In the genomic region with DNA sequence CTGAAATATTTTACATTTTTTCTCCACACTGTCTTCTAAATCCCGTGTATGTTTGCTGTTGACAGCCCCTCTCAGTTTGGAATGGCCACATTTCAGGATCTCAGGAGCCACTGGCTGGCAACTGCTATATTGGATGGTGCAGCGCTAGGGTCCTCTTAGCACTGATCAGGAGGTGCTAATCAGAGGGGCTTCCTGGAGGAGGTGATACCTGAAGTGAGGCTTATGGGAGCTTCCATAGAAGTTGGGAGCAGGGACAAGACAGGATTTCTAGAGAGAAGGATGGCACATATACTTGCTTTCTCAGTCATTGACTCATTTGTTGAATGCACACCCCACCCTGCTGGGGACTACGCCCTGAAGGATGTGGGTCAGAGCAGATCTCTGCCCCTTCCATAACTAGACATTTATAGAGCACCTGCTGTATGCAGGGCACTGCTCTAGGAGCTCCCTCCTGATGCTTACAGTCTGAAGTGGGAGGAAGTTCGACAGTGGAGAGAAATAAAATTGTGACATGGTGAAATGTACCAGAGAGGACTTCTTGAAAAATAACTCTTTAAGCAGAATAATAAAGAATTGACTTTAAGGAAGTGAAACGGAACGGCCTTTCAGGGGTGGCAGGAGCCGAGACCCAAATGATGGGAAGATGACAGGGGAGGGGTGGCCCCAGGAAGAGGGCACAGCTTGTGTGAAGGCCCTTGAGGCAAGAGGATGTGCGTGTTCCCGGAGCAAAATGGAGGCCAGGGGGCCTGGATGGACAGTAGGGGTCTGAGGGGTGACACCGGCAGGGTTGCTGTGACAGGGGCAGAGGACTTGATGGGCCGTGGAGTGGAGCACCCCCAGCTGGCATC, we compare ENCODE assay signal across 17 cellular contexts. TPM values are rescaled to one million over a fixed set of nuclear protein-coding genes. Genes with fewer than 3 reads are reported as not detected.
DNase-seq lines count a peak whose midpoint lies in the region; ATAC-seq and TF ChIP-seq lines count a peak whose summit lies in the region.
"Had no signal": no experiment of that assay in that cellular context is flagged by ENCODE, and none has a peak within 500 bp of the region (broad histone marks: within the 10 kb centered on the region; RNA-seq: fewer than 3 reads in every experiment).

No MANE protein-coding gene starts in this region.

- no peaks in the 10 kb centered on the region for H3K9me3 Mint-ChIP-seq in endothelial cell (ENCODE audit: unreplicated experiment)
- H3K9me3 Mint-ChIP-seq: activated CD4-positive, alpha-beta T cell treated with anti-CD3 and anti-CD28 coated beads, Interleukin-2, amount 10 ng/mL, durations not matched to agents 7 days and 5 days; activated T-helper 2 cell treated with anti-CD3 and anti-CD28 coated beads, Interferon-gamma antibody, Interleukin-2, Interleukin-4, amounts not matched to agents 10 μg/mL and 5 μg/mL and 100 μg/mL, durations not matched to agents 14 hours and 24 hours and 36 hours had no signal

- DNase-seq in left ventricle myocardium superior: no peak
- no peak for DNase-seq in cardiac septum (ENCODE audit: low spot score)
- DNase-seq in NOMO-1 treated with DMSO at 0.1 percent for 48 hours (lab: John Stamatoyannopoulos, UW; ENCODE audit: unreplicated experiment): peak; percentile 88
- DNase-seq in endothelial cell (ENCODE audit: low spot score): no peak
- DNase-seq in spleen: no peak
- DNase-seq in hepatic stellate cell (ENCODE audit: low spot score): no peak
- DNase-seq: activated CD4-positive, alpha-beta T cell treated with anti-CD3 and anti-CD28 coated beads, Interleukin-2, amount 10 ng/mL, durations not matched to agents 7 days and 5 days; dorsolateral prefrontal cortex; NCI-H1105; NCI-H446; psoas muscle; T-helper 2 cell; transverse colon had no signal

- ATAC-seq in left ventricle myocardium superior (peak; percentile 32), GM18498 (IDR thresholded peaks at IDR 0.05; ENCODE audit: unreplicated experiment) (no peak), GM19463 (IDR thresholded peaks at IDR 0.05; ENCODE audit: unreplicated experiment) (no peak)
- ATAC-seq: psoas muscle had no signal

- H3K27me3 Mint-ChIP-seq in endothelial cell (ENCODE audit: unreplicated experiment): peaks cover 7% of the 10 kb centered on the region
- H3K27me3 Mint-ChIP-seq: activated CD4-positive, alpha-beta T cell treated with anti-CD3 and anti-CD28 coated beads, Interleukin-2, amount 10 ng/mL, durations not matched to agents 7 days and 5 days had no signal

- no peak for TF ChIP-seq POLR2A in spleen (IDR thresholded peaks at IDR 0.05)

- peaks cover 0 to 82% (median 23%) of the 10 kb centered on the region in 6 donors for H3K36me3 ChIP-seq in spleen

- no peaks in the 10 kb centered on the region for H3K9me3 ChIP-seq in spleen
- H3K9me3 ChIP-seq: psoas muscle, transverse colon had no signal

- peak overlapping the region in 6 of 8 donors; percentile 26 to 81 (median 73) for H3K27ac ChIP-seq in spleen
- H3K27ac ChIP-seq: psoas muscle, transverse colon had no signal

- 62 to 67% (median 65%) methylated on average over 11 of the region's 11 CpGs for WGBS in spleen, 5 donors

- H3K36me3 Mint-ChIP-seq in endothelial cell (ENCODE audit: low read depth, unreplicated experiment): peaks cover 34% of the 10 kb centered on the region

- peaks cover 17% of the 10 kb centered on the region for H3K4me1 Mint-ChIP-seq in endothelial cell (ENCODE audit: unreplicated experiment)

- H3K27ac Mint-ChIP-seq in endothelial cell (ENCODE audit: unreplicated experiment): peak overlapping the region; percentile 73
- H3K27ac Mint-ChIP-seq: activated CD4-positive, alpha-beta T cell treated with anti-CD3 and anti-CD28 coated beads, Interleukin-2, amount 10 ng/mL, durations not matched to agents 7 days and 5 days; activated T-helper 2 cell treated with anti-CD3 and anti-CD28 coated beads, Interferon-gamma antibody, Interleukin-2, Interleukin-4, amounts not matched to agents 10 μg/mL and 5 μg/mL and 100 μg/mL, durations not matched to agents 14 hours and 24 hours and 36 hours had no signal

- H3K27me3 ChIP-seq in spleen (replicated peaks in 1 of 7): no peaks in the 10 kb centered on the region
- H3K27me3 ChIP-seq: dorsolateral prefrontal cortex, transverse colon had no signal

- H3K4me3 Mint-ChIP-seq in endothelial cell (ENCODE audit: unreplicated experiment): no peak overlapping the region
- H3K4me3 Mint-ChIP-seq: activated CD4-positive, alpha-beta T cell treated with anti-CD3 and anti-CD28 coated beads, Interleukin-2, amount 10 ng/mL, durations not matched to agents 7 days and 5 days had no signal

- intact Hi-C loops in left ventricle myocardium superior (cut with micrococcal nuclease): no loop called here
- intact Hi-C loops in cardiac septum (cut with DNase I): no loop called here
- intact Hi-C loops in spleen (cut with DNase I; ENCODE audit: low total_unique reads): no loop called here

- TF ChIP-seq CTCF in endothelial cell (IDR thresholded peaks at IDR 0.05; ENCODE audit: unreplicated experiment) (no peak), spleen (IDR thresholded peaks at IDR 0.05 in 8 of 11, conservative IDR thresholded peaks at IDR 0.05 in 3 of 11) (no peak)

- H3K4me3 ChIP-seq in spleen: no peak overlapping the region
- H3K4me3 ChIP-seq: dorsolateral prefrontal cortex, psoas muscle, transverse colon had no signal

- H3K4me1 ChIP-seq in spleen: peaks cover 7 to 67% (median 29%) of the 10 kb centered on the region in 6 donors
- H3K4me1 ChIP-seq: psoas muscle, transverse colon had no signal

RNA-seq across cellular contexts. Expression of a gene that starts 13.2 kb away (rescaled TPM):
- 73.1 TPM for total RNA-seq in left ventricle myocardium superior
- total RNA-seq in cardiac septum: 63.9 TPM
- 191 TPM for total RNA-seq in endothelial cell (ENCODE audit: unreplicated experiment)
- total RNA-seq in spleen: 100 to 1,000 TPM in 3 of 7 donors, 10 to 100 TPM in 4; 79.8 to 108 (median 95.4) TPM
- polyA plus RNA-seq in spleen: 10 to 100 TPM; 18.1 to 43.6 (median 19.0) TPM

RNA-seq across cellular contexts. Expression of a gene that starts 16.8 kb away (rescaled TPM):
- 0.72 TPM for total RNA-seq in left ventricle myocardium superior
- total RNA-seq in cardiac septum: 0.24 TPM
- not detected for total RNA-seq in endothelial cell (ENCODE audit: unreplicated experiment)
- 1 to 10 TPM in 1 of 7 donors, under 1 TPM in 2, not detected in 4; 0.37 to 2.1 (median 0.92) TPM for total RNA-seq in spleen
- 1 to 10 TPM in 1 of 3 donors, under 1 TPM in 2; 0.26 to 1.0 (median 0.85) TPM for polyA plus RNA-seq in spleen
- total RNA-seq: RPMI7951 had no signal

RNA-seq across cellular contexts. Expression of a gene that starts 33.1 kb away (rescaled TPM):
- total RNA-seq in left ventricle myocardium superior: 19.1 TPM
- 13.7 TPM for total RNA-seq in cardiac septum
- total RNA-seq in endothelial cell (ENCODE audit: unreplicated experiment): 15.6 TPM
- 10 to 100 TPM; 10.7 to 22.1 (median 15.1) TPM for total RNA-seq in spleen
- 10 to 100 TPM; 16.7 to 20.3 (median 16.9) TPM for polyA plus RNA-seq in spleen

RNA-seq across cellular contexts. Expression of a gene that starts 38.1 kb away (rescaled TPM):
- total RNA-seq in left ventricle myocardium superior (68.5 TPM), cardiac septum (33.0 TPM), endothelial cell (ENCODE audit: unreplicated experiment) (117 TPM), spleen (10 to 100 TPM; 29.4 to 61.0 (median 50.7) TPM)
- polyA plus RNA-seq in spleen: 10 to 100 TPM; 26.6 to 42.7 (median 35.3) TPM
